ENCODE assay signal across 8 cellular contexts in the genomic region with DNA sequence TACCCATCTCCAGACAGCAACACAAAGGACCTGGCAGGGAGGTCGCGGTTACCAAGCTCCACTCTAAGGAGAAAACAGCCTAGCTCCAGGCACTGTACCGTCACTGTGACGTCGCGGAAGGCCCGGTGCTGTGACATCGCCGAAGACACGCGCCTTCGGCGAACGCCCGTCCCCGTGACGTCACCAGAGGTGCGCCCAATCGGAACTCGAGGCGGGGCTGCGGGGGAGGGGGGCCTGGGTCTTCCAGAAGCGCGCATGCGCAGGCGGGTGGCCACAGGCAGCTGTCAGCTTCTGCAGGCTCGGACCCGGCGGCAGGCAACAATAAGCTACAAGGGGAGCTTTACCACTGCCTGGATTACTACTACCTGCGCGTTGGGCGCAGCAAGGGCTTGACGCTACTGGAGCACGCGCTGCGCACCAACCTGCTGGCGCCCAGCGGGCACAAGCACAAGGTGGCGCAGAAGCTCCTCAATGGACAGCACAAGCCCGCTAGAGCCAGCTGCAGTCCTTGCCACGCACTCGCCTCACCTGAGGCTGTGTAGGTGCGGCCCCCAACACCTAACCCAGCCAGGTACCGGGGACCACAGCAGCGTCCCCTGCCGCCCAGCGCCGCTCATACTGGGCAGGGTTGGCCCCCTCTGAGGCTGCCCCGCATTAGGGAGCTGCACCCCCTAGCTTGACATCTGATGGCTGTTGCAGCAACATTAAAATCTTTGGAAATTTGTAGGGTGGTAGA.
DNase-seq lines count a peak whose midpoint lies in the region; ATAC-seq and TF ChIP-seq lines count a peak whose summit lies in the region.

No MANE protein-coding gene starts in this region.

- no peaks in the 10 kb centered on the region for H3K9me3 Mint-ChIP-seq in activated naive CD8-positive, alpha-beta T cell treated with anti-CD3 and anti-CD28 coated beads, Interleukin-2, amount 50 U/mL, for 24 hours
- no peaks in the 10 kb centered on the region for H3K9me3 Mint-ChIP-seq in osteocyte (ENCODE audit: unreplicated experiment)

- DNase-seq in A172 (ENCODE audit: low spot score) (peak; percentile 39), SK-N-DZ (ENCODE audit: low spot score) (peak; percentile 30), Right ventricle myocardium superior (peak; percentile 88), osteocyte (ENCODE audit: extremely low spot score, unreplicated experiment) (peak; percentile 94), suprapubic skin (ENCODE audit: low spot score in 2 of 2) (peak; percentile 78 to 85)
- DNase-seq in activated naive CD8-positive, alpha-beta T cell treated with anti-CD3 and anti-CD28 coated beads, Interleukin-2, amount 50 U/mL, for 24 hours = peak; percentile 84

- H3K9me3 ChIP-seq in suprapubic skin = no peaks in the 10 kb centered on the region

- H3K36me3 Mint-ChIP-seq in activated naive CD8-positive, alpha-beta T cell treated with anti-CD3 and anti-CD28 coated beads, Interleukin-2, amount 50 U/mL, for 24 hours (ENCODE audit: low read depth) = no peaks in the 10 kb centered on the region
- peaks cover 13% of the 10 kb centered on the region for H3K36me3 Mint-ChIP-seq in osteocyte (ENCODE audit: unreplicated experiment)

- intact Hi-C loops in Right ventricle myocardium superior (cut with DNase I) = no loop called here

- H3K27me3 Mint-ChIP-seq in activated naive CD8-positive, alpha-beta T cell treated with anti-CD3 and anti-CD28 coated beads, Interleukin-2, amount 50 U/mL, for 24 hours = no peaks in the 10 kb centered on the region
- H3K27me3 Mint-ChIP-seq in osteocyte (ENCODE audit: unreplicated experiment) = no peaks in the 10 kb centered on the region

- H3K27ac ChIP-seq in suprapubic skin = no peak overlapping the region

- H3K4me1 Mint-ChIP-seq in activated naive CD8-positive, alpha-beta T cell treated with anti-CD3 and anti-CD28 coated beads, Interleukin-2, amount 50 U/mL, for 24 hours = peaks cover 11% of the 10 kb centered on the region
- H3K4me1 Mint-ChIP-seq in osteocyte (ENCODE audit: unreplicated experiment) = peaks cover 9% of the 10 kb centered on the region

- 16% methylated on average over 18 of the region's 49 CpGs for WGBS in suprapubic skin

- H3K4me3 ChIP-seq in suprapubic skin = peak overlapping the region; percentile 47

- H3K27me3 ChIP-seq in suprapubic skin = no peaks in the 10 kb centered on the region

- TF ChIP-seq CTCF in osteocyte (IDR thresholded peaks at IDR 0.05) (peak; percentile 50), suprapubic skin (IDR thresholded peaks at IDR 0.05) (peak in 1 of 2 donors; percentile 34)

- no peak for TF ChIP-seq EP300 in suprapubic skin (IDR thresholded peaks at IDR 0.05)

- ATAC-seq in GM18870 (IDR thresholded peaks at IDR 0.05; ENCODE audit: unreplicated experiment) = peak; percentile 58
- peak; percentile 60 for ATAC-seq in HG03521 (IDR thresholded peaks at IDR 0.05; ENCODE audit: unreplicated experiment)
- peak; percentile 82 for ATAC-seq in activated naive CD8-positive, alpha-beta T cell treated with anti-CD3 and anti-CD28 coated beads, Interleukin-2, amount 50 U/mL, for 24 hours
- ATAC-seq in Right ventricle myocardium superior (ENCODE audit: poor library complexity) = peak; percentile 96

- peaks cover 12% of the 10 kb centered on the region for H3K4me1 ChIP-seq in suprapubic skin

- peak overlapping the region; percentile 52 for H3K27ac Mint-ChIP-seq in activated naive CD8-positive, alpha-beta T cell treated with anti-CD3 and anti-CD28 coated beads, Interleukin-2, amount 50 U/mL, for 24 hours
- H3K27ac Mint-ChIP-seq in osteocyte (ENCODE audit: unreplicated experiment) = peak overlapping the region; percentile 34

- no peak for TF ChIP-seq POLR2A in suprapubic skin (IDR thresholded peaks at IDR 0.05)

- peak overlapping the region; percentile 46 for H3K4me3 Mint-ChIP-seq in activated naive CD8-positive, alpha-beta T cell treated with anti-CD3 and anti-CD28 coated beads, Interleukin-2, amount 50 U/mL, for 24 hours
- H3K4me3 Mint-ChIP-seq in osteocyte (ENCODE audit: unreplicated experiment) = peak overlapping the region; percentile 65

- H3K36me3 ChIP-seq in suprapubic skin = peaks cover 18% of the 10 kb centered on the region

Comparison
In these comparisons a context has a peak if more than half of its experiments do, and no peak if none do; other contexts are left out.
1. DNase-seq: peak in every context shown above with its lines; median percentile 94 in osteocyte; 88 in Right ventricle myocardium superior; 84 in activated naive CD8-positive, alpha-beta T cell treated with anti-CD3 and anti-CD28 coated beads, Interleukin-2, amount 50 U/mL, for 24 hours; 82 in suprapubic skin; 39 in A172; 30 in SK-N-DZ.